Comparison of ENCODE assay signal across 18 cellular contexts in genomic region chr7:84801396-84801795, GRCh38.
DNase-seq lines count a peak whose midpoint lies in the region; ATAC-seq, FAIRE-seq and TF ChIP-seq lines count a peak whose summit lies in the region.
"Had no signal": no experiment of that assay in that cellular context is flagged by ENCODE, and none has a peak within 500 bp of the region (broad histone marks: within the 10 kb centered on the region; RNA-seq: fewer than 3 reads in every experiment).

No MANE protein-coding gene starts in this region.

- H3K4me1 ChIP-seq in endothelial cell of umbilical vein (ENCODE audit: control insufficient read depth, extremely low read depth, insufficient read depth, low read length) (peaks cover 5% of the 10 kb centered on the region), right lobe of liver (no peaks in the 10 kb centered on the region)
- H3K4me1 ChIP-seq: SJSA1 had no signal

- H3K4me1 Mint-ChIP-seq in activated naive CD8-positive, alpha-beta T cell treated with anti-CD3 and anti-CD28 coated beads for 36 hours: no peaks in the 10 kb centered on the region

- no peak overlapping the region for H3K9ac ChIP-seq in endothelial cell of umbilical vein (replicated peaks; ENCODE audit: extremely low read depth, insufficient read depth, low read length)
- H3K9ac ChIP-seq: KMS-11 had no signal

- intact Hi-C loops in endothelial cell of umbilical vein (cut with micrococcal nuclease): loop anchor here (5.0 kb wide), 1 partner anchor 164 kb away; no protein-coding TSS in a partner anchor
- intact Hi-C loops in right lobe of liver (cut with DNase I): no loop called here

- no peaks in the 10 kb centered on the region for H3K36me3 ChIP-seq in endothelial cell of umbilical vein (ENCODE audit: control insufficient read depth in 2 of 2, extremely low read depth in 1 of 2, insufficient read depth in 2 of 2, low read length in 2 of 2)
- H3K36me3 ChIP-seq in right lobe of liver: no peaks in the 10 kb centered on the region
- H3K36me3 ChIP-seq: SJSA1 had no signal

- POLR2A ChIA-PET in endothelial cell of umbilical vein (lab: Charles Lee): no interaction called here

- H3K27ac ChIP-seq in VCaP (peak overlapping the region; percentile 31; the same call in 1 of the 2 replicates), endothelial cell of umbilical vein (ENCODE audit: insufficient read depth, low read depth, low read length) (peak overlapping the region; percentile 17), right lobe of liver (no peak overlapping the region)
- H3K27ac ChIP-seq: C4-2B, KMS-11, SJSA1 had no signal

- H3K79me2 ChIP-seq in endothelial cell of umbilical vein (ENCODE audit: control insufficient read depth, insufficient read depth, low read length): no peaks in the 10 kb centered on the region

- no peak overlapping the region for H3K4me3 Mint-ChIP-seq in activated naive CD8-positive, alpha-beta T cell treated with anti-CD3 and anti-CD28 coated beads for 36 hours

- no peak overlapping the region for H3K27ac Mint-ChIP-seq in activated naive CD8-positive, alpha-beta T cell treated with anti-CD3 and anti-CD28 coated beads for 36 hours

- no peak for ATAC-seq in right lobe of liver
- ATAC-seq: Right ventricle myocardium inferior had no signal

- H3K9me3 ChIP-seq in endothelial cell of umbilical vein (replicated peaks; ENCODE audit: control insufficient read depth, insufficient read depth, low read length) (no peaks in the 10 kb centered on the region), right lobe of liver (no peaks in the 10 kb centered on the region)
- H3K9me3 ChIP-seq: SJSA1 had no signal

- FAIRE-seq in endothelial cell of umbilical vein (lab: Jason Lieb, UNC): no peak
- FAIRE-seq: HTR-8/SVneo had no signal

- H3K9me1 ChIP-seq in endothelial cell of umbilical vein (replicated peaks; ENCODE audit: control insufficient read depth, extremely low read depth, insufficient read depth, low read length): no peaks in the 10 kb centered on the region

- no peak overlapping the region for H3K4me3 ChIP-seq in endothelial cell of umbilical vein (replicated peaks in 1 of 3; ENCODE audit: insufficient read depth in 1 of 3, low read depth in 1 of 3, low read length in 3 of 3)
- no peak overlapping the region for H3K4me3 ChIP-seq in right lobe of liver
- H3K4me3 ChIP-seq: SJSA1 had no signal

- TF ChIP-seq CTCF in VCaP (conservative IDR thresholded peaks at IDR 0.05): no peak
- no peak for TF ChIP-seq CTCF in endothelial cell of umbilical vein (IDR thresholded peaks at IDR 0.05; ENCODE audit: extremely low read depth in 1 of 2, insufficient read depth in 1 of 2, low read depth in 1 of 2, low read length in 2 of 2)
- no peak for TF ChIP-seq CTCF in right lobe of liver (IDR thresholded peaks at IDR 0.05)

- no peaks in the 10 kb centered on the region for H3K27me3 ChIP-seq in endothelial cell of umbilical vein (ENCODE audit: control insufficient read depth in 2 of 2, insufficient read depth in 2 of 2, low read length in 2 of 2)
- peaks cover 0 to 5% of the 10 kb centered on the region in 2 donors for H3K27me3 ChIP-seq in right lobe of liver
- H3K27me3 ChIP-seq: SJSA1 had no signal

- DNase-seq in EH (ENCODE audit: low read depth) (peak; percentile 13), endothelial cell of umbilical vein (ENCODE audit: low read depth, low spot score) (peak; percentile 75), glomerular endothelial cell (ENCODE audit: extremely low read depth, low read depth, low spot score) (peak; percentile 14), KG1 (lab: John Stamatoyannopoulos, UW) (no peak), right lobe of liver (no peak)
- DNase-seq in activated naive CD8-positive, alpha-beta T cell treated with anti-CD3 and anti-CD28 coated beads for 36 hours: no peak
- DNase-seq: GDM1, NCI-H1105 treated with DMSO at 0.1 percent for 48 hours, NCI-H2029 treated with DMSO at 0.1 percent for 48 hours, NCI-H2171 treated with DMSO at 0.1 percent for 48 hours, NCI-H524 treated with DMSO at 0.1 percent for 48 hours, OCI-M1 had no signal

- CTCF ChIA-PET in endothelial cell of umbilical vein (lab: Charles Lee): interaction anchor here (0.6 to 1.8 kb wide), 2 partner anchors 12 to 186 kb away, joined by 3 to 4 read pairs; no protein-coding TSS in a partner anchor

- no peaks in the 10 kb centered on the region for H4K20me1 ChIP-seq in endothelial cell of umbilical vein (replicated peaks; ENCODE audit: control insufficient read depth, extremely low read depth, insufficient read depth, low read length)

- no peak for TF ChIP-seq POLR2A in endothelial cell of umbilical vein (IDR thresholded peaks at IDR 0.05; ENCODE audit: low read depth, low read length)
- TF ChIP-seq POLR2A in right lobe of liver (IDR thresholded peaks at IDR 0.05): no peak

- H3K9me3 Mint-ChIP-seq in activated naive CD8-positive, alpha-beta T cell treated with anti-CD3 and anti-CD28 coated beads for 36 hours: no peaks in the 10 kb centered on the region

- H3K4me2 ChIP-seq in endothelial cell of umbilical vein (ENCODE audit: insufficient read depth, low read length): no peak overlapping the region
- H3K4me2 ChIP-seq: KMS-11 had no signal

- H2AFZ ChIP-seq in endothelial cell of umbilical vein (ENCODE audit: low read depth, low read length): no peak overlapping the region

- no TSS peak for BruUV-seq in endothelial cell of umbilical vein (replicated peaks; lab: Mats Ljungman, UMichigan)

- H3K36me3 Mint-ChIP-seq in activated naive CD8-positive, alpha-beta T cell treated with anti-CD3 and anti-CD28 coated beads for 36 hours: no peaks in the 10 kb centered on the region

- H3K27me3 Mint-ChIP-seq in activated naive CD8-positive, alpha-beta T cell treated with anti-CD3 and anti-CD28 coated beads for 36 hours: no peaks in the 10 kb centered on the region

- dilution Hi-C loops in endothelial cell of umbilical vein (cut with MboI; ENCODE audit: extremely low pct_ligation_motif_present, low sequenced_read_pairs): no loop called here

TF ChIP-seq in endothelial cell of umbilical vein, 7 proteins besides CTCF, POLR2A, EP300 and RAD21:
- TF ChIP-seq POLR2AphosphoS5 (IDR thresholded peaks at IDR 0.05; ENCODE audit: insufficient read depth, low read depth, low read length) (no peak), FOS (IDR thresholded peaks at IDR 0.05; ENCODE audit: borderline replicate concordance, insufficient read depth, low read length) (no peak), GATA2 (IDR thresholded peaks at IDR 0.05; ENCODE audit: insufficient read depth, insufficient read length, low read depth, low read length) (no peak), MYC (IDR thresholded peaks at IDR 0.05; ENCODE audit: low read depth, low read length) (no peak), JUN (IDR thresholded peaks at IDR 0.05; ENCODE audit: borderline replicate concordance, insufficient read depth, insufficient read length, low read depth) (no peak)

Comparison
In these comparisons a context has a peak if more than half of its experiments do, and no peak if none do; other contexts are left out.
1. DNase-seq: peak in EH (single experiment), endothelial cell of umbilical vein (single experiment) and glomerular endothelial cell (single experiment); none in activated naive CD8-positive, alpha-beta T cell treated with anti-CD3 and anti-CD28 coated beads for 36 hours (single experiment), KG1 (single experiment) and right lobe of liver (0 of 3).
2. H3K27ac ChIP-seq: peak in VCaP (single experiment) and endothelial cell of umbilical vein (single experiment); none in right lobe of liver (0 of 3).